17 cellular contexts compared by ENCODE assay signal in genomic region chr4:78661086-78661690, GRCh38.
DNase-seq lines count a peak whose midpoint lies in the region; ATAC-seq and TF ChIP-seq lines count a peak whose summit lies in the region.
"Had no signal": no experiment of that assay in that cellular context is flagged by ENCODE, and none has a peak within 500 bp of the region (broad histone marks: within the 10 kb centered on the region; RNA-seq: fewer than 3 reads in every experiment).

No MANE protein-coding gene starts in this region.

- TF ChIP-seq POLR2A in spleen (IDR thresholded peaks at IDR 0.05): no peak

- no peaks in the 10 kb centered on the region for H3K36me3 Mint-ChIP-seq in HFFc6 (ENCODE audit: low read depth)
- H3K36me3 Mint-ChIP-seq: CD4-positive, CD25-positive, alpha-beta regulatory T cell; stimulated activated effector memory CD8-positive, alpha-beta T cell treated with anti-CD3 and anti-CD28 coated beads, Interleukin-12 subunit alpha, Interleukin-12 subunit beta, amount 100 ng/mL, for 72 hours had no signal

- H3K36me3 ChIP-seq in lower lobe of right lung (no peaks in the 10 kb centered on the region), spleen (no peaks in the 10 kb centered on the region), mucosa of descending colon (ENCODE audit: low read depth) (no peaks in the 10 kb centered on the region)
- H3K36me3 ChIP-seq: cardiac muscle cell, prostate gland had no signal

- 0 out of 2 replicates have a peak overlapping the region, but pooled peaks have one; percentile 2 for H3K4me3 Mint-ChIP-seq in HFFc6
- H3K4me3 Mint-ChIP-seq: CD4-positive, CD25-positive, alpha-beta regulatory T cell; stimulated activated effector memory CD8-positive, alpha-beta T cell treated with anti-CD3 and anti-CD28 coated beads, Interleukin-12 subunit alpha, Interleukin-12 subunit beta, amount 100 ng/mL, for 72 hours had no signal

- no peaks in the 10 kb centered on the region for H3K27me3 Mint-ChIP-seq in HFFc6 (ENCODE audit: insufficient read depth)
- H3K27me3 Mint-ChIP-seq: CD4-positive, CD25-positive, alpha-beta regulatory T cell had no signal

- no peak overlapping the region for H3K27ac Mint-ChIP-seq in HFFc6
- H3K27ac Mint-ChIP-seq: CD4-positive, CD25-positive, alpha-beta regulatory T cell; stimulated activated effector memory CD8-positive, alpha-beta T cell treated with anti-CD3 and anti-CD28 coated beads, Interleukin-12 subunit alpha, Interleukin-12 subunit beta, amount 100 ng/mL, for 72 hours had no signal

- H3K27ac ChIP-seq in angular gyrus (ENCODE audit: low read depth, low read length) (peak overlapping the region; percentile 22), lower lobe of right lung (peak overlapping the region; percentile 8), spleen (peak overlapping the region; percentile 22 to 82 (median 69))
- H3K27ac ChIP-seq: cardiac muscle cell, prostate gland had no signal

- DNase-seq in HFFc6: no peak
- DNase-seq in lower lobe of right lung: no peak
- DNase-seq in spleen: no peak
- no peak for DNase-seq in ACHN
- DNase-seq in NCI-H526 (lab: John Stamatoyannopoulos, UW): no peak
- DNase-seq in dedifferentiated amniotic fluid mesenchymal stem cell (ENCODE audit: extremely low spot score): no peak
- DNase-seq in mucosa of descending colon: no peak
- DNase-seq: activated CD8-positive, alpha-beta memory T cell treated with anti-CD3 and anti-CD28 coated beads for 24 hours; activated naive CD4-positive, alpha-beta T cell; CD4-positive, CD25-positive, alpha-beta regulatory T cell; NCI-H2029 treated with DMSO at 0.1 percent for 48 hours; NCI-H82; stimulated activated CD4-positive, alpha-beta T cell treated with anti-CD3 and anti-CD28 coated beads, Interleukin-4, amount 100 ng/mL, for 24 hours had no signal

- TF ChIP-seq CTCF in HFFc6 (IDR thresholded peaks at IDR 0.05): no peak
- TF ChIP-seq CTCF in lower lobe of right lung (IDR thresholded peaks at IDR 0.05): no peak
- TF ChIP-seq CTCF in spleen (IDR thresholded peaks at IDR 0.05 in 8 of 11, conservative IDR thresholded peaks at IDR 0.05 in 3 of 11): no peak
- no peak for TF ChIP-seq CTCF in mucosa of descending colon (IDR thresholded peaks at IDR 0.05)

- intact Hi-C loops in lower lobe of right lung (cut with DNase I): no loop called here
- intact Hi-C loops in spleen (cut with DNase I; ENCODE audit: low total_unique reads): no loop called here
- intact Hi-C loops in mucosa of descending colon (cut with DNase I, micrococcal nuclease): no loop called here

- H3K4me1 ChIP-seq in lower lobe of right lung: peaks cover 43% of the 10 kb centered on the region
- peaks cover 27 to 65% (median 53%) of the 10 kb centered on the region in 6 donors for H3K4me1 ChIP-seq in spleen
- peaks cover 10% of the 10 kb centered on the region for H3K4me1 ChIP-seq in mucosa of descending colon (ENCODE audit: low read depth)
- H3K4me1 ChIP-seq: prostate gland had no signal

- H3K9me3 ChIP-seq in lower lobe of right lung (no peaks in the 10 kb centered on the region), spleen (no peaks in the 10 kb centered on the region), mucosa of descending colon (no peaks in the 10 kb centered on the region)
- H3K9me3 ChIP-seq: prostate gland had no signal

- H3K4me3 ChIP-seq in lower lobe of right lung (no peak overlapping the region), spleen (no peak overlapping the region), mucosa of descending colon (no peak overlapping the region)
- H3K4me3 ChIP-seq: cardiac muscle cell, prostate gland had no signal

- H3K27me3 ChIP-seq in lower lobe of right lung (ENCODE audit: low read depth) (no peaks in the 10 kb centered on the region), spleen (replicated peaks in 1 of 7) (no peaks in the 10 kb centered on the region)
- H3K27me3 ChIP-seq: cardiac muscle cell had no signal

- ATAC-seq in lower lobe of right lung: no peak
- ATAC-seq in mucosa of descending colon: no peak

- no peaks in the 10 kb centered on the region for H3K9me3 Mint-ChIP-seq in HFFc6
- H3K9me3 Mint-ChIP-seq: stimulated activated effector memory CD8-positive, alpha-beta T cell treated with anti-CD3 and anti-CD28 coated beads, Interleukin-12 subunit alpha, Interleukin-12 subunit beta, amount 100 ng/mL, for 72 hours had no signal

- peaks cover 65% of the 10 kb centered on the region for H3K4me1 Mint-ChIP-seq in HFFc6 (ENCODE audit: low read depth)

- 81 to 91% (median 88%) methylated on average over 3 of the region's 3 CpGs for WGBS in spleen, 5 donors

- in situ Hi-C loops in ACHN (cut with HindIII; ENCODE audit: low pct_ligation_motif_present, low pct_unique_long_range_greater_than_20kb, low sequenced_read_pairs): no loop called here

Comparison
In these comparisons a context has a peak if more than half of its experiments do, and no peak if none do; other contexts are left out.
1. H3K27ac ChIP-seq: peak in every context shown above with its lines; median percentile 69 in spleen; 22 in angular gyrus; 8 in lower lobe of right lung.